1 cellular context compared by ENCODE assay signal in genomic region chr14:21087294-21088091, GRCh38.
TF ChIP-seq lines count a peak whose summit lies in the region.

No MANE protein-coding gene starts in this region.

TF ChIP-seq in H1, 55 proteins besides CTCF, POLR2A, EP300 and RAD21:
- no peak for TF ChIP-seq CREB1 (IDR thresholded peaks at IDR 0.05)
- peak; percentile 38 to 84; a peak in 2 of 4 replicates for TF ChIP-seq SIN3A (conservative IDR thresholded peaks at IDR 0.05 in 1 of 2, IDR thresholded peaks at IDR 0.05 in 1 of 2; ENCODE audit: low read depth in 1 of 2, low read length in 2 of 2)
- TF ChIP-seq SP4 (IDR thresholded peaks at IDR 0.05; ENCODE audit: low read length), result no peak
- no peak for TF ChIP-seq SIX5 (IDR thresholded peaks at IDR 0.05; ENCODE audit: low read depth, low read length)
- TF ChIP-seq POLR2AphosphoS5 (IDR thresholded peaks at IDR 0.05; ENCODE audit: low read depth, low read length), result 0 out of 2 replicates have a peak, but pooled peaks have one; percentile 30
- no peak for TF ChIP-seq TAF7 (optimal IDR thresholded peaks at IDR 0.05; ENCODE audit: borderline replicate concordance, low read depth, low read length)
- TF ChIP-seq SRF (IDR thresholded peaks at IDR 0.05; ENCODE audit: low read depth, low read length), result no peak
- no peak for TF ChIP-seq EGR1 (IDR thresholded peaks at IDR 0.05; ENCODE audit: borderline replicate concordance, low read depth, low read length)
- TF ChIP-seq YY1 (IDR thresholded peaks at IDR 0.05; ENCODE audit: low read depth, low read length), result no peak
- no peak for TF ChIP-seq CHD2 (IDR thresholded peaks at IDR 0.05; ENCODE audit: low read length)
- TF ChIP-seq JUND (IDR thresholded peaks at IDR 0.05; ENCODE audit: low read length), result peak; percentile 74
